1 cellular context compared by ENCODE assay signal in genomic region chr2:36358317-36358659, GRCh38.
TF ChIP-seq lines count a peak whose summit lies in the region.

No MANE protein-coding gene starts in this region.

TF ChIP-seq in SK-N-SH, 30 proteins besides CTCF, POLR2A, EP300 and RAD21 (continued from another document):
- TF ChIP-seq PBX3 (IDR thresholded peaks at IDR 0.05) = peak; percentile 67
- no peak for TF ChIP-seq JUND (IDR thresholded peaks at IDR 0.05)
- no peak for TF ChIP-seq GABPA (IDR thresholded peaks at IDR 0.05; ENCODE audit: low read depth)
- no peak for TF ChIP-seq RFX5 (IDR thresholded peaks at IDR 0.05; ENCODE audit: low read length)
- TF ChIP-seq USF1 (IDR thresholded peaks at IDR 0.05; ENCODE audit: borderline replicate concordance, low read depth) = no peak
- TF ChIP-seq NFIC (IDR thresholded peaks at IDR 0.05; ENCODE audit: borderline replicate concordance) = peak; percentile 52
- no peak for TF ChIP-seq FOXJ3 (CRISPR knock-in tag; IDR thresholded peaks at IDR 0.05)
- no peak for TF ChIP-seq ELF1 (IDR thresholded peaks at IDR 0.05)
- no peak for TF ChIP-seq RXRA (IDR thresholded peaks at IDR 0.05; ENCODE audit: borderline replicate concordance, low read depth)
- no peak; the same call in 1 of the 2 replicates for TF ChIP-seq POLR2AphosphoS5 (IDR thresholded peaks at IDR 0.05; ENCODE audit: low read depth, low read length)
- no peak for TF ChIP-seq NRF1 (IDR thresholded peaks at IDR 0.05; ENCODE audit: low read depth, low read length)
- 0 out of 2 replicates have a peak, but pooled peaks have one; percentile 44 for TF ChIP-seq SIN3A (IDR thresholded peaks at IDR 0.05; ENCODE audit: borderline replicate concordance, low read depth, low read length)
- TF ChIP-seq FOXM1 (IDR thresholded peaks at IDR 0.05; ENCODE audit: low read depth) = no peak
- no peak for TF ChIP-seq FOSL2 (IDR thresholded peaks at IDR 0.05; ENCODE audit: borderline replicate concordance, low read depth)
- TF ChIP-seq RCOR1 (IDR thresholded peaks at IDR 0.05; ENCODE audit: low read length) = no peak
- TF ChIP-seq YY1 (IDR thresholded peaks at IDR 0.05; ENCODE audit: low read depth) = no peak
